ENCODE assay signal across 8 cellular contexts in genomic region chr9:109117856-109118801, GRCh38. TPM values are rescaled to one million over a fixed set of nuclear protein-coding genes. Genes with fewer than 3 reads are reported as not detected.
A peak's percentile ranks its signal among the peaks of the same experiment; 100 is the strongest.
DNase-seq lines count a peak whose midpoint lies in the region; ATAC-seq and TF ChIP-seq lines count a peak whose summit lies in the region.

No MANE protein-coding gene starts in this region.

- 54 to 67% methylated on average over 3 to 4 of the region's 14 CpGs for WGBS in mesodermal cell (ENCODE audit: insufficient coverage in 2 of 2), 2 experiments
- WGBS in testis, 2 donors = 15% methylated on average over 14 of the region's 14 CpGs

- H3K36me3 Mint-ChIP-seq in WTC11 = peaks cover 13% of the 10 kb centered on the region

- H3K9me3 Mint-ChIP-seq in WTC11 = no peaks in the 10 kb centered on the region

- no peaks in the 10 kb centered on the region for H3K9me3 ChIP-seq in BLaER1
- H3K9me3 ChIP-seq in duodenal mucosa (ENCODE audit: control insufficient read depth in 1 of 2, low read length in 2 of 2) = no peaks in the 10 kb centered on the region
- H3K9me3 ChIP-seq in mesodermal cell (ENCODE audit: control insufficient read depth, low read length) = no peaks in the 10 kb centered on the region
- H3K9me3 ChIP-seq in testis = no peaks in the 10 kb centered on the region

- POLR2A ChIA-PET in WTC11 (lab: Charles Lee) = interaction anchor here (2.2 kb wide), 1 partner anchor 9 kb away, joined by 9 read pairs; no protein-coding TSS in a partner anchor

- CTCF ChIA-PET in WTC11 (lab: Charles Lee) = interaction anchor here (0.6 to 1.7 kb wide), 3 partner anchors 11 to 785 kb away, joined by 3 to 6 read pairs (median 5); no protein-coding TSS in a partner anchor

- H3K27me3 Mint-ChIP-seq in WTC11 (ENCODE audit: low read depth) = no peaks in the 10 kb centered on the region

- peak overlapping the region; percentile 84 for H3K27ac Mint-ChIP-seq in WTC11

- peak overlapping the region; percentile 93 for H3K4me3 Mint-ChIP-seq in WTC11

- TF ChIP-seq POLR2A in testis (IDR thresholded peaks at IDR 0.05) = no peak

- ATAC-seq in WTC11 (no peak), HG03039 (IDR thresholded peaks at IDR 0.05; ENCODE audit: unreplicated experiment) (no peak)

- H3K4me1 ChIP-seq in BLaER1 (peaks cover 80% of the 10 kb centered on the region), duodenal mucosa (ENCODE audit: control insufficient read depth in 1 of 2, insufficient read depth in 2 of 2, low read length in 2 of 2) (peaks cover 19 to 23% of the 10 kb centered on the region in 2 donors), mesodermal cell (ENCODE audit: control insufficient read depth, insufficient read depth, low read length, poor library complexity, severe bottlenecking) (peaks cover 26% of the 10 kb centered on the region), testis (peaks cover 34% of the 10 kb centered on the region)

- H3K27ac ChIP-seq in BLaER1 = peak overlapping the region; percentile 93
- H3K27ac ChIP-seq in duodenal mucosa (ENCODE audit: low read depth, low read length) = peak overlapping the region; percentile 14
- H3K27ac ChIP-seq in mesodermal cell (ENCODE audit: low read depth, low read length, severe bottlenecking) = peak overlapping the region; percentile 93
- H3K27ac ChIP-seq in testis = peak overlapping the region; percentile 48 to 95

- H3K4me3 ChIP-seq in BLaER1 (peak overlapping the region; percentile 96), duodenal mucosa (ENCODE audit: low read depth in 1 of 2, low read length in 2 of 2) (peak overlapping the region; percentile 92 to 93), mesodermal cell (ENCODE audit: extremely low read depth, insufficient read depth, low read length, poor library complexity, severe bottlenecking) (peak overlapping the region; percentile 91), testis (peak overlapping the region; percentile 74 to 93)

- no peak for TF ChIP-seq CTCF in WTC11 (IDR thresholded peaks at IDR 0.05)
- no peak for TF ChIP-seq CTCF in testis (IDR thresholded peaks at IDR 0.05)

- intact Hi-C loops in testis (cut with DNase I; ENCODE audit: low total_unique reads) = no loop called here

- H3K9ac ChIP-seq in BLaER1 = peak overlapping the region; percentile 95
- H3K9ac ChIP-seq in duodenal mucosa (ENCODE audit: low read depth in 1 of 2, low read length in 2 of 2) = peak overlapping the region; percentile 84 to 88

- DNase-seq in LHCN-M2 (ENCODE audit: low read depth) (peak; percentile 70), WTC11 (ENCODE audit: low spot score) (no peak), testis (peak; percentile 62), cerebellar cortex (ENCODE audit: low spot score) (no peak)

- peaks cover 61% of the 10 kb centered on the region for H3K4me1 Mint-ChIP-seq in WTC11

- H3K36me3 ChIP-seq in BLaER1 = peaks cover 16% of the 10 kb centered on the region; the same call in 1 of the 2 replicates
- no peaks in the 10 kb centered on the region for H3K36me3 ChIP-seq in duodenal mucosa (ENCODE audit: control insufficient read depth in 1 of 2, insufficient read depth in 2 of 2, low read length in 2 of 2)
- H3K36me3 ChIP-seq in mesodermal cell (ENCODE audit: control insufficient read depth, insufficient read depth, low read length) = peaks cover 13% of the 10 kb centered on the region
- no peaks in the 10 kb centered on the region for H3K36me3 ChIP-seq in testis (ENCODE audit: low read depth, missing control alignments)

- peak overlapping the region; percentile 81 for H3K4me2 ChIP-seq in BLaER1

- H4K20me1 ChIP-seq in BLaER1 = peaks cover 66% of the 10 kb centered on the region

- H3K27me3 ChIP-seq in BLaER1 (no peaks in the 10 kb centered on the region), duodenal mucosa (ENCODE audit: control insufficient read depth in 1 of 2, insufficient read depth in 2 of 2, low read length in 2 of 2) (no peaks in the 10 kb centered on the region), testis (no peaks in the 10 kb centered on the region)

TF ChIP-seq in WTC11, 78 proteins besides CTCF, POLR2A, EP300 and RAD21:
- TF ChIP-seq KAT7 (CRISPR knock-in tag; IDR thresholded peaks at IDR 0.05; ENCODE audit: borderline replicate concordance) = no peak
- TF ChIP-seq JUN (CRISPR knock-in tag; IDR thresholded peaks at IDR 0.05) = no peak
- no peak for TF ChIP-seq PRDM15 (CRISPR knock-in tag; IDR thresholded peaks at IDR 0.05)
- TF ChIP-seq SMAD4 (CRISPR knock-in tag; IDR thresholded peaks at IDR 0.05) = no peak
- no peak for TF ChIP-seq SMAD3 (CRISPR knock-in tag; IDR thresholded peaks at IDR 0.05; ENCODE audit: borderline replicate concordance)
- TF ChIP-seq EMX1 (CRISPR knock-in tag; IDR thresholded peaks at IDR 0.05) = no peak
- TF ChIP-seq IRF1 (CRISPR knock-in tag; IDR thresholded peaks at IDR 0.05) = no peak
- no peak for TF ChIP-seq ZNF121 (CRISPR knock-in tag; IDR thresholded peaks at IDR 0.05)
- TF ChIP-seq ZNF263 (CRISPR knock-in tag; IDR thresholded peaks at IDR 0.05; ENCODE audit: low read depth) = no peak
- TF ChIP-seq TP53 (CRISPR knock-in tag; IDR thresholded peaks at IDR 0.05) = no peak
- no peak for TF ChIP-seq HMGXB4 (CRISPR knock-in tag; IDR thresholded peaks at IDR 0.05)
- no peak for TF ChIP-seq NFE2L1 (CRISPR knock-in tag; IDR thresholded peaks at IDR 0.05)

RNA-seq across cellular contexts. Expression of gene TMEM245, which starts 1.6 kb away (rescaled TPM):
- 48.5 and 53.4 TPM in 2 replicates for total RNA-seq in LHCN-M2 (2014; rRNA removed)
- polyA plus RNA-seq in LHCN-M2 (2012) = 21.5 TPM
- total RNA-seq in WTC11 (2021) = 40.8 to 47.2 TPM (median 43.2 TPM) in 3 replicates
- polyA plus RNA-seq in mesodermal cell (2013, experiment 1 of 2) = 49.9 TPM
- polyA plus RNA-seq in mesodermal cell (2013, experiment 2 of 2) = 54.0 TPM
- 10 to 100 TPM; 63.6 to 67.6 TPM for total RNA-seq in testis
- polyA plus RNA-seq in testis (ENCODE audit: insufficient read depth, low read depth, low replicate concordance) = 44.9 TPM

RNA-seq across cellular contexts. Expression of gene FRRS1L, which starts 48.9 kb away (rescaled TPM):
- under 0.01 TPM in 1 of 2 replicates, not detected in the other for total RNA-seq in LHCN-M2 (2014; rRNA removed)
- polyA plus RNA-seq in LHCN-M2 (2012) = 0.27 TPM
- 0.71 to 1.1 TPM (median 1.0 TPM) in 3 replicates for total RNA-seq in WTC11 (2021)
- polyA plus RNA-seq in mesodermal cell (2013, experiment 1 of 2) = 1.6 TPM
- polyA plus RNA-seq in mesodermal cell (2013, experiment 2 of 2) = 1.1 TPM
- total RNA-seq in testis = 1 to 10 TPM; 5.3 to 9.3 TPM
- polyA plus RNA-seq in testis (ENCODE audit: insufficient read depth, low read depth, low replicate concordance) = 6.0 TPM

Comparison
In these comparisons a context has a peak if more than half of its experiments do, and no peak if none do; other contexts are left out.
1. H3K27ac ChIP-seq: peak in every context shown above with its lines; median percentile 93 in BLaER1; 93 in mesodermal cell; 72 in testis; 14 in duodenal mucosa.
2. DNase-seq: peak in LHCN-M2 (single experiment) and testis (single experiment); none in WTC11 (single experiment) and cerebellar cortex (single experiment).
3. Peak in every context shown above with its lines, with median percentiles within 50 percentile points of each other: H3K4me3 ChIP-seq.